8 cellular contexts compared by ENCODE assay signal in the genomic region with DNA sequence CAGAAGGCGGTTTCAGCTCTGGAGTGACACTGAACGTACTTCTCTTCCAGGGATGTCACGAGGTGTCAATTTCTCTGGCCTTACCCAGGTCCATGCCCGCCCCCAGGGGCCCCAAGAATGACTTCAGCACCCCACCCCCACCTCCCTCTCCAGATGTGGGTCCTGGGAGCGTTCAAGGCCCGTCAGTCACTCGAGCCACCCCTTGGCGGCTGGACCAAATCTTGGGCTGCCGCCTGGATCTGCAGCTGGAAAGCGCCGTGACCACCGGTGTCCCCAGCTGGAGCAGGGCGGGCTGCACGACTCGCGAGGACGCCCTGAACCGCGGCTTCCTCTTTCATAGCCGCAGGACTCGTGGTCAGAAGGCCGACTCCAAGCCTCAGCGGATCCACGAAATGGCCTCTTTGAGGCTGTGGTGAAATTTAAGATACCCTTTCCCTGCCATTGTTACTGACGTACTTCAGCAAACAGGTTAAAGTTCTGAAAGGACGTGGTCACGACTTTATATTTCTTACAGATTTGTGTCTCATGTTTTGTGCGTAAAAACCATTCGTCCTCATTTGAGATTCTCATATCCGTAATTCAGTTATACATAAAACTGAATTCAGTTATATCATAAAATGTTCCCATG. TPM values are rescaled to one million over a fixed set of nuclear protein-coding genes. Genes with fewer than 3 reads are reported as not detected.
DNase-seq lines count a peak whose midpoint lies in the region; ATAC-seq and TF ChIP-seq lines count a peak whose summit lies in the region.

No MANE protein-coding gene starts in this region.

- H2AK5ac ChIP-seq in trophoblast cell (ENCODE audit: low read length), result no peak overlapping the region

- peak overlapping the region; percentile 65 for H3K14ac ChIP-seq in trophoblast cell (ENCODE audit: low read length)

- peak overlapping the region; percentile 8 for H2BK120ac ChIP-seq in trophoblast cell (ENCODE audit: insufficient read depth, low read length, poor library complexity)

- no peak for TF ChIP-seq POLR2A in uterus (IDR thresholded peaks at IDR 0.05)

- H2AFZ ChIP-seq in trophoblast cell (ENCODE audit: insufficient read depth, low read length, poor library complexity), result peak overlapping the region; percentile 41

- H3K9me3 ChIP-seq in trophoblast cell (ENCODE audit: insufficient read depth, low read depth, low read length) (peaks cover 1% of the 10 kb centered on the region), uterus (no peaks in the 10 kb centered on the region)

- H4K8ac ChIP-seq in trophoblast cell (ENCODE audit: low read depth, low read length), result peak overlapping the region; percentile 78

- H3K23ac ChIP-seq in trophoblast cell (ENCODE audit: low read length), result no peak overlapping the region

- peaks cover 8% of the 10 kb centered on the region for H3K79me1 ChIP-seq in trophoblast cell (ENCODE audit: low read length)

- H3K27me3 ChIP-seq in trophoblast cell (ENCODE audit: insufficient read depth, low read length) (no peaks in the 10 kb centered on the region), uterus (no peaks in the 10 kb centered on the region)

- ATAC-seq in left cardiac atrium, result peak; percentile 76 to 81

- intact Hi-C loops in left cardiac atrium (cut with DNase I), result no loop called here
- intact Hi-C loops in uterus (cut with DNase I; ENCODE audit: low total_unique reads), result no loop called here

- no peak overlapping the region for H3K4ac ChIP-seq in trophoblast cell (ENCODE audit: low read depth, low read length)

- peak overlapping the region; percentile 87 for H3K9ac ChIP-seq in trophoblast cell (ENCODE audit: low read length)

- no peak overlapping the region for H2BK5ac ChIP-seq in trophoblast cell (ENCODE audit: low read depth, low read length, poor library complexity)

- H3K27ac ChIP-seq in angular gyrus (ENCODE audit: low read depth, low read length) (peak overlapping the region; percentile 75), trophoblast cell (ENCODE audit: low read depth, low read length) (peak overlapping the region; percentile 52), uterus (peak overlapping the region; percentile 98 to 99)

- H4K12ac ChIP-seq in trophoblast cell (ENCODE audit: low read depth, low read length), result peak overlapping the region; percentile 29

- peak overlapping the region; percentile 98 for H3K4me2 ChIP-seq in trophoblast cell (ENCODE audit: low read length)

- H3K4me3 ChIP-seq in trophoblast cell (ENCODE audit: low read depth, low read length) (peak overlapping the region; percentile 68), uterus (peak overlapping the region; percentile 82)

- TF ChIP-seq CTCF in uterus (IDR thresholded peaks at IDR 0.05), result no peak

- H3K79me2 ChIP-seq in trophoblast cell (ENCODE audit: control insufficient read depth, insufficient read depth, low read length, poor library complexity), result peaks cover 2% of the 10 kb centered on the region

- H2BK12ac ChIP-seq in trophoblast cell (ENCODE audit: low read length), result no peak overlapping the region

- H3K4me1 ChIP-seq in trophoblast cell (ENCODE audit: control insufficient read depth in 1 of 2, insufficient read depth in 2 of 2, low read length in 2 of 2) (peaks cover 2% of the 10 kb centered on the region in 2 experiments), uterus (peaks cover 0 to 10% of the 10 kb centered on the region in 2 donors)

- no peaks in the 10 kb centered on the region for H3K36me3 ChIP-seq in trophoblast cell (ENCODE audit: control insufficient read depth in 1 of 2, insufficient read depth in 2 of 2, low read length in 2 of 2)
- H3K36me3 ChIP-seq in uterus, result no peaks in the 10 kb centered on the region

- no peak overlapping the region for H4K91ac ChIP-seq in trophoblast cell (ENCODE audit: low read depth, low read length)

- peak overlapping the region; percentile 3 for H3K18ac ChIP-seq in trophoblast cell (ENCODE audit: low read length)

- DNase-seq in GM03348 (ENCODE audit: low spot score) (peak; percentile 55), HCEC 1CT (peak; percentile 55), M059J (ENCODE audit: low read depth) (peak; percentile 81), SW 1271 (lab: John Stamatoyannopoulos, UW) (peak; percentile 53 to 67), left cardiac atrium (peak; percentile 77), trophoblast cell (peak; percentile 60 to 80), uterus (peak; percentile 65 to 66)

- WGBS in trophoblast cell (ENCODE audit: extremely low coverage, insufficient coverage, insufficient read length), result no CpG with 5 or more reads among the region's 30 CpGs

RNA-seq across cellular contexts. Expression of a gene that starts 29.3 kb away (rescaled TPM):
- total RNA-seq in M059J (2014; rRNA removed; shearing (Covaris generic)), result 9.6 and 13.9 TPM in 2 replicates
- total RNA-seq in left cardiac atrium (1 to 10 TPM; 4.7 to 5.3 TPM), uterus (10 to 100 TPM in 3 of 4 donors, 1 to 10 TPM in 1; 9.1 to 18.5 (median 10.6) TPM)
- polyA plus RNA-seq in trophoblast cell (2013), result 1.2 and 1.3 TPM in 2 replicates

Comparison
In these comparisons a context has a peak if more than half of its experiments do, and no peak if none do; other contexts are left out.
1. Peak in every context shown above with its lines: DNase-seq, ATAC-seq, H3K4me3 ChIP-seq and H3K27ac ChIP-seq.